Comparison of ENCODE assay signal across 12 cellular contexts in the genomic region with DNA sequence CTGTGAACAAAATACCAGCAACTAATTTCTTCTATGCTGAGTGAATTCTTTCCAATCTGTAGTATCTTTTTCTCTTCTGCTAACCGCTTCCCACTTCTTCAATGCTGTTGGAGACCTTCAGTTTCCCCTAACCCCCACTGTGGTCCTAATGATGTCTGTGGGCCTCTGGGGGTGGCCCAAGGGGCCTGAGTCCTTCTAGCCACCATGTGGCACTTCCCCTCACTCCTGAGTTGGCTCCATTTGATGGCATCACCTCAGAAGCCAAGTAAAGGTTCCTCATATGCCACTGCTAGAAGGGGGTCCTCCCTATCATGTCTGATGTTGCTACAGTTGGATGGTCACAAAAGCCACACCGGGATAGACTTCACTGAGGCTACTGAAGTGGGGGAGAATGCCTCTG. TPM values are rescaled to one million over a fixed set of nuclear protein-coding genes. Genes with fewer than 3 reads are reported as not detected.
DNase-seq lines count a peak whose midpoint lies in the region; TF ChIP-seq lines count a peak whose summit lies in the region.
"Had no signal": no experiment of that assay in that cellular context is flagged by ENCODE, and none has a peak within 500 bp of the region (broad histone marks: within the 10 kb centered on the region; RNA-seq: fewer than 3 reads in every experiment).

No MANE protein-coding gene starts in this region.

- H3K27ac ChIP-seq in SU-DHL-6 (ENCODE audit: low read depth, low read length) (peak overlapping the region; percentile 99), esophagus squamous epithelium (peak overlapping the region in 3 of 4 donors; percentile 70 to 78 (median 74)), subcutaneous abdominal adipose tissue (ENCODE audit: low read depth, low read length) (peak overlapping the region; percentile 38), esophagus muscularis mucosa (replicated peaks in 1 of 4) (peak overlapping the region in 1 of 4 donors; percentile 62)

- peak overlapping the region; percentile 38 for H3K4me3 Mint-ChIP-seq in activated naive CD4-positive, alpha-beta T cell treated with anti-CD3 and anti-CD28 coated beads, Interleukin-2, amount 50 U/mL, for 24 hours

- 78 to 92% methylated on average over 2 of the region's 2 CpGs for WGBS in esophagus squamous epithelium, 2 donors
- 98% methylated on average over 2 of the region's 2 CpGs for WGBS in esophagus muscularis mucosa

- H3K27ac Mint-ChIP-seq in activated naive CD4-positive, alpha-beta T cell treated with anti-CD3 and anti-CD28 coated beads, Interleukin-2, amount 50 U/mL, for 24 hours = peak overlapping the region; percentile 92

- intact Hi-C loops in esophagus squamous epithelium (cut with DNase I) = loop anchor here (10.0 kb wide), 1 partner anchor 63 kb away; no protein-coding TSS in a partner anchor
- intact Hi-C loops in esophagus muscularis mucosa (cut with DNase I) = no loop called here

- no peak overlapping the region for H2AFZ ChIP-seq in SU-DHL-6 (ENCODE audit: low read depth, low read length, severe bottlenecking)

- H3K36me3 ChIP-seq in SU-DHL-6 (ENCODE audit: low read length) = peaks cover 5% of the 10 kb centered on the region
- H3K36me3 ChIP-seq in esophagus squamous epithelium = no peaks in the 10 kb centered on the region
- H3K36me3 ChIP-seq in subcutaneous abdominal adipose tissue (ENCODE audit: control insufficient read depth in 5 of 5, insufficient read depth in 5 of 5, low read length in 5 of 5) = no peaks in the 10 kb centered on the region
- no peaks in the 10 kb centered on the region for H3K36me3 ChIP-seq in esophagus muscularis mucosa

- peaks cover 13% of the 10 kb centered on the region for H3K36me3 Mint-ChIP-seq in activated naive CD4-positive, alpha-beta T cell treated with anti-CD3 and anti-CD28 coated beads, Interleukin-2, amount 50 U/mL, for 24 hours

- peaks cover 67% of the 10 kb centered on the region for H3F3A ChIP-seq in SU-DHL-6 (ENCODE audit: insufficient read depth)

- TF ChIP-seq CTCF in SU-DHL-6 (IDR thresholded peaks at IDR 0.05; ENCODE audit: insufficient read depth, low read length, poor library complexity, severe bottlenecking) (no peak), esophagus squamous epithelium (IDR thresholded peaks at IDR 0.05) (no peak), esophagus muscularis mucosa (IDR thresholded peaks at IDR 0.05) (no peak)

- peaks cover 99% of the 10 kb centered on the region for H3K4me1 Mint-ChIP-seq in activated naive CD4-positive, alpha-beta T cell treated with anti-CD3 and anti-CD28 coated beads, Interleukin-2, amount 50 U/mL, for 24 hours

- H4K20me1 ChIP-seq in SU-DHL-6 (ENCODE audit: low read depth, low read length) = no peaks in the 10 kb centered on the region

- no peaks in the 10 kb centered on the region for H3K9me2 ChIP-seq in SU-DHL-6 (replicated peaks; ENCODE audit: insufficient read depth, low read length)

- DNase-seq in activated naive CD4-positive, alpha-beta T cell (lab: John Stamatoyannopoulos, UW) = no peak
- DNase-seq in esophagus squamous epithelium (lab: John Stamatoyannopoulos, UW) = no peak
- DNase-seq in esophagus muscularis mucosa (ENCODE audit: extremely low spot score) = no peak
- DNase-seq in DMS 273 (lab: John Stamatoyannopoulos, UW; ENCODE audit: unreplicated experiment) = no peak
- DNase-seq in EL = no peak
- DNase-seq: activated CD4-positive, CD25-positive, alpha-beta regulatory T cell; DMS153; NCI-H187; NCI-H748 treated with DMSO at 0.1 percent for 48 hours had no signal

- no peaks in the 10 kb centered on the region for H3K27me3 ChIP-seq in SU-DHL-6 (ENCODE audit: low read length)
- no peaks in the 10 kb centered on the region for H3K27me3 ChIP-seq in esophagus squamous epithelium
- no peaks in the 10 kb centered on the region for H3K27me3 ChIP-seq in subcutaneous abdominal adipose tissue (ENCODE audit: control insufficient read depth in 5 of 5, insufficient read depth in 4 of 5, low read length in 5 of 5)
- no peaks in the 10 kb centered on the region for H3K27me3 ChIP-seq in esophagus muscularis mucosa

- H3K9me3 Mint-ChIP-seq in activated naive CD4-positive, alpha-beta T cell treated with anti-CD3 and anti-CD28 coated beads, Interleukin-2, amount 50 U/mL, for 24 hours = no peaks in the 10 kb centered on the region

- H3K4me3 ChIP-seq in SU-DHL-6 (ENCODE audit: insufficient read depth, low read length, poor library complexity, severe bottlenecking) = no peak overlapping the region
- H3K4me3 ChIP-seq in esophagus squamous epithelium = no peak overlapping the region
- no peak overlapping the region for H3K4me3 ChIP-seq in subcutaneous abdominal adipose tissue (ENCODE audit: low read depth in 1 of 5, low read length in 5 of 5)
- no peak overlapping the region for H3K4me3 ChIP-seq in esophagus muscularis mucosa

- H3K4me1 ChIP-seq in esophagus squamous epithelium (peaks cover 5 to 69% (median 14%) of the 10 kb centered on the region in 3 donors), subcutaneous abdominal adipose tissue (ENCODE audit: control insufficient read depth in 5 of 5, insufficient read depth in 5 of 5, low read length in 5 of 5) (peaks cover 7 to 75% (median 37%) of the 10 kb centered on the region in 5 donors), esophagus muscularis mucosa (peaks cover 21 to 43% (median 37%) of the 10 kb centered on the region in 4 donors)

- H3K9me3 ChIP-seq in SU-DHL-6 (ENCODE audit: insufficient read depth, low read length) = no peaks in the 10 kb centered on the region
- no peaks in the 10 kb centered on the region for H3K9me3 ChIP-seq in esophagus squamous epithelium
- no peaks in the 10 kb centered on the region for H3K9me3 ChIP-seq in subcutaneous abdominal adipose tissue (ENCODE audit: control insufficient read depth in 5 of 5, low read length in 5 of 5)
- no peaks in the 10 kb centered on the region for H3K9me3 ChIP-seq in esophagus muscularis mucosa

- H3K4me2 ChIP-seq in SU-DHL-6 (ENCODE audit: low read depth, low read length, poor library complexity, severe bottlenecking) = peak overlapping the region; percentile 6

- H3K79me2 ChIP-seq in SU-DHL-6 (ENCODE audit: insufficient read depth, low read length) = peaks cover 61% of the 10 kb centered on the region

- no peak for TF ChIP-seq EP300 in esophagus muscularis mucosa (IDR thresholded peaks at IDR 0.05)

- H3K27me3 Mint-ChIP-seq in activated naive CD4-positive, alpha-beta T cell treated with anti-CD3 and anti-CD28 coated beads, Interleukin-2, amount 50 U/mL, for 24 hours = no peaks in the 10 kb centered on the region

- H3K9ac ChIP-seq in SU-DHL-6 (ENCODE audit: low read length) = no peak overlapping the region
- H3K9ac ChIP-seq in subcutaneous abdominal adipose tissue (ENCODE audit: low read length in 5 of 5) = no peak overlapping the region

- TF ChIP-seq POLR2A in esophagus squamous epithelium (IDR thresholded peaks at IDR 0.05) = no peak
- no peak for TF ChIP-seq POLR2A in esophagus muscularis mucosa (IDR thresholded peaks at IDR 0.05; ENCODE audit: low read depth)

RNA-seq across cellular contexts. Expression of a gene that starts 37.5 kb away (rescaled TPM):
- total RNA-seq in esophagus squamous epithelium (1 to 10 TPM; 3.2 to 9.0 (median 5.5) TPM), esophagus muscularis mucosa (1 to 10 TPM; 3.7 to 9.3 (median 5.4) TPM)
